ENCODE assay signal across 16 cellular contexts in the genomic region with DNA sequence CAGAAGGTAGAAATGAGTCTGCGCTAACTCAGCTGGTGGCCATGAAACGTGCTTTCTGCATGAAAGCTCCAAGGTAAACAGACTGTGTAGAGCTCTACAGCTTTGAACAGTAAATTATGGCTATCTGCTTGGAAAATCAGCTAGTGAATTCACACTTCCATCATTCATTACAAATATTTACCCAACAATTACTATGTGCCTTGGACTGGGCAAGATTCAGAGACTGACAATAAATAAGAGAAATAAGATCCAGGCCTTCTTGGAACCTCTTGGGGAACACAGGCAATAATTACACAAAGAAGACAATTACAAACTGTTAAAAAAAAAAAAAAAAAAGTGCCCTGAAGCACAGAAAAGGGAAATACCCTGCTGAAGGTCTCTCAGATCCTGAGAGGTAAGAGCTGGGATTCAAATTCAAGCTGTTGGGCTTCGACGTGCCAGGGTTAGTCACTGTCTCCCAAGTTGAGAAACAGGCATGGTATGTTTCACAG. TPM values are rescaled to one million over a fixed set of nuclear protein-coding genes. Genes with fewer than 3 reads are reported as not detected.
A peak's percentile ranks its signal among the peaks of the same experiment; 100 is the strongest.
DNase-seq lines count a peak whose midpoint lies in the region; ATAC-seq, FAIRE-seq and TF ChIP-seq lines count a peak whose summit lies in the region.
"Had no signal": no experiment of that assay in that cellular context is flagged by ENCODE, and none has a peak within 500 bp of the region (broad histone marks: within the 10 kb centered on the region; RNA-seq: fewer than 3 reads in every experiment).

No MANE protein-coding gene starts in this region.

- FAIRE-seq in islet of Langerhans (lab: Jason Lieb, UNC): peak; percentile 99

- no peak overlapping the region for H3K27ac ChIP-seq in Peyer's patch
- H3K27ac ChIP-seq: spleen had no signal

- intact Hi-C loops in posterior vena cava (cut with DNase I): no loop called here

- no peaks in the 10 kb centered on the region for H3K4me1 ChIP-seq in Peyer's patch

- no peaks in the 10 kb centered on the region for H3K9me3 ChIP-seq in Peyer's patch
- H3K9me3 ChIP-seq: spleen had no signal

- no peak for TF ChIP-seq POLR2A in Peyer's patch (IDR thresholded peaks at IDR 0.05)

- H3K36me3 ChIP-seq in Peyer's patch: peaks cover 0 to 4% (median 0%) of the 10 kb centered on the region in 3 donors
- H3K36me3 ChIP-seq: spleen had no signal

- H3K4me3 ChIP-seq in Peyer's patch: no peak overlapping the region
- H3K4me3 ChIP-seq: spleen had no signal

- H3K27me3 ChIP-seq in Peyer's patch: no peaks in the 10 kb centered on the region
- H3K27me3 ChIP-seq: spleen had no signal

- ATAC-seq in HG02798 (IDR thresholded peaks at IDR 0.05; ENCODE audit: poor library complexity, unreplicated experiment): no peak

- no peak for TF ChIP-seq CTCF in Peyer's patch (IDR thresholded peaks at IDR 0.05)

- DNase-seq in NCI-H345 (lab: John Stamatoyannopoulos, UW): peak; percentile 65
- no peak for DNase-seq in NCI-H345 treated with DMSO at 0.1 percent for 48 hours (lab: John Stamatoyannopoulos, UW; ENCODE audit: unreplicated experiment)
- DNase-seq in NCI-H526 (lab: John Stamatoyannopoulos, UW): peak; percentile 75 to 77
- DNase-seq in Peyer's patch: no peak
- no peak for DNase-seq in posterior vena cava (ENCODE audit: low spot score)
- DNase-seq in inferior parietal cortex (ENCODE audit: extremely low spot score): no peak
- DNase-seq: 8988T; activated CD4-positive, CD25-positive, alpha-beta regulatory T cell treated with anti-CD3 and anti-CD28 coated beads, Interleukin-2, amount 50 U/mL, for 72 hours; activated naive CD8-positive, alpha-beta T cell treated with anti-CD3 and anti-CD28 coated beads, Interleukin-2, amount 10 ng/mL, durations not matched to agents 7 days and 5 days; activated T-cell treated with anti-CD3 and anti-CD28 coated beads for 4 hours; CD8-positive, alpha-beta memory T cell; NCI-H1048; occipital lobe; spleen had no signal

RNA-seq across cellular contexts. Expression of gene TSPAN12, which starts 15.8 kb away (rescaled TPM):
- total RNA-seq in Peyer's patch: 100 to 1,000 TPM in 2 of 4 donors, 10 to 100 TPM in 2; 13.2 to 103 (median 84.6) TPM
- 1 to 10 TPM; 7.5 to 9.8 TPM for total RNA-seq in posterior vena cava
- total RNA-seq: activated naive CD8-positive, alpha-beta T cell treated with anti-CD3 and anti-CD28 coated beads, Interleukin-2, amount 10 ng/mL, durations not matched to agents 7 days and 5 days; CD8-positive, alpha-beta memory T cell had no signal

Comparison
In these comparisons a context has a peak if more than half of its experiments do, and no peak if none do; other contexts are left out.
1. DNase-seq: peak in NCI-H345 (single experiment) and NCI-H526 (2 of 2); none in NCI-H345 treated with DMSO at 0.1 percent for 48 hours (single experiment), Peyer's patch (0 of 3), posterior vena cava (single experiment) and inferior parietal cortex (single experiment).